In the genomic region with DNA sequence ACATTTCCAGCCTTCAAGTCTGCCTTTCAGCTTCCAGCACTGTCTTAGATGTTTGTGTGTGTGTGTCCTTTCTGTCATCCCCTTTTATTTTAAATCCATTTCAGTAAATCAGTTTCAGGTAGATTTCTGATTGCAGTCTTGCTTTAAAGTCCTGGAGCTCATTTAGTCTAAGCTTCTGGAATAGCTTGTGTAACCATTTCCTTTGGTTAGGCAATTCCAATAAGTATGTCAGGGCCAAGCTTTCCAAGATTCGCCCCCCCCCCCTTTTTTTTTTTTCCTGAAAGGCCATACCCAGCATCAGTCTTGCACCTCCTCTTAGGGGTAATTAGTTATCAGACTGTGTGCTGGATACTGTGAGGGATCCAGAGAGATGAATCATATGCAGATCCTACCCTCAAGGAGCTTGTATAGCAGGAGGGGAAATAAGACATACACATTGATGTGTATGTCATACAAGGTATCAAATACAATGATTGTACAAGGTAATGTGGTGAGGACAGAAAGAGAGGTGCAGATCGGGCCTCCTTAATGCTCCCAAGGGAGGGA, we compare ENCODE assay signal across 28 cellular contexts. TPM values are rescaled to one million over a fixed set of nuclear protein-coding genes. Genes with fewer than 3 reads are reported as not detected.
DNase-seq lines count a peak whose midpoint lies in the region; ATAC-seq, FAIRE-seq and TF ChIP-seq lines count a peak whose summit lies in the region.
"Had no signal": no experiment of that assay in that cellular context is flagged by ENCODE, and none has a peak within 500 bp of the region (broad histone marks: within the 10 kb centered on the region; RNA-seq: fewer than 3 reads in every experiment).

No MANE protein-coding gene starts in this region.

- FAIRE-seq in frontal cortex (lab: Jason Lieb, UNC), result no peak
- FAIRE-seq: GM12891, HepG2 had no signal

- H3K4me1 Mint-ChIP-seq in activated T-helper 17 cell treated with anti-CD3 and anti-CD28 coated beads, Interleukin-2, amount 50 U/mL, for 72 hours, result peaks cover 28% of the 10 kb centered on the region
- H3K4me1 Mint-ChIP-seq in stimulated activated naive B cell treated with anti-CD40 and anti-IgM and Interleukin-4, amounts not matched to agents 10 μg/mL and 1 μg/mL and 100 μg/mL, for 72 hours, result peaks cover 24 to 61% of the 10 kb centered on the region in 2 donors

- H3K36me3 ChIP-seq in heart right ventricle (peaks cover 0 to 9% (median 0%) of the 10 kb centered on the region in 9 donors), H7 (replicated peaks; ENCODE audit: control insufficient read depth, insufficient read depth, low read length) (no peaks in the 10 kb centered on the region)
- H3K36me3 ChIP-seq: brain microvascular endothelial cell had no signal

- ATAC-seq in right cardiac atrium (no peak), heart right ventricle (no peak), foreskin keratinocyte (no peak)
- ATAC-seq in activated T-helper 17 cell treated with anti-CD3 and anti-CD28 coated beads, Interleukin-2, amount 50 U/mL, for 72 hours (replicated peaks), result peak; percentile 73
- no peak for ATAC-seq in stimulated activated naive B cell treated with anti-CD40 and anti-IgM and Interleukin-4, amounts not matched to agents 10 μg/mL and 1 μg/mL and 100 μg/mL, for 72 hours (replicated peaks)
- ATAC-seq: heart left ventricle; HepG2; naive thymus-derived CD4-positive, alpha-beta T cell; T-helper 17 cell had no signal

- H3K9me3 Mint-ChIP-seq in activated T-helper 17 cell treated with anti-CD3 and anti-CD28 coated beads, Interleukin-2, amount 50 U/mL, for 72 hours, result no peaks in the 10 kb centered on the region
- H3K9me3 Mint-ChIP-seq in stimulated activated naive B cell treated with anti-CD40 and anti-IgM and Interleukin-4, amounts not matched to agents 10 μg/mL and 1 μg/mL and 100 μg/mL, for 72 hours, result no peaks in the 10 kb centered on the region

- H3K4me1 ChIP-seq in right cardiac atrium (ENCODE audit: control insufficient read depth, insufficient read depth, low read length), result peaks cover 1% of the 10 kb centered on the region
- H3K4me1 ChIP-seq in heart right ventricle, result peaks cover 5 to 82% (median 53%) of the 10 kb centered on the region in 9 donors
- H3K4me1 ChIP-seq in foreskin keratinocyte, result peaks cover 13% of the 10 kb centered on the region
- H3K4me1 ChIP-seq: testis had no signal

- no peak for TF ChIP-seq CTCF in heart right ventricle (IDR thresholded peaks at IDR 0.05)
- TF ChIP-seq CTCF in foreskin keratinocyte (conservative IDR thresholded peaks at IDR 0.05), result no peak

- H3K9me3 ChIP-seq in right cardiac atrium (ENCODE audit: control insufficient read depth, low read length) (no peaks in the 10 kb centered on the region), heart right ventricle (peaks cover 0 to 10% (median 0%) of the 10 kb centered on the region in 11 donors)
- H3K9me3 ChIP-seq: HAP-1, SK-N-SH, testis had no signal

- no peak overlapping the region for H3K4me3 Mint-ChIP-seq in activated T-helper 17 cell treated with anti-CD3 and anti-CD28 coated beads, Interleukin-2, amount 50 U/mL, for 72 hours
- H3K4me3 Mint-ChIP-seq in stimulated activated naive B cell treated with anti-CD40 and anti-IgM and Interleukin-4, amounts not matched to agents 10 μg/mL and 1 μg/mL and 100 μg/mL, for 72 hours, result no peak overlapping the region
- H3K4me3 Mint-ChIP-seq: T-helper 17 cell had no signal

- intact Hi-C loops in right cardiac atrium (cut with DNase I), result no loop called here
- intact Hi-C loops in heart right ventricle (cut with DNase I), result no loop called here

- peaks cover 15% of the 10 kb centered on the region for H3K36me3 Mint-ChIP-seq in activated T-helper 17 cell treated with anti-CD3 and anti-CD28 coated beads, Interleukin-2, amount 50 U/mL, for 72 hours (ENCODE audit: low read depth)
- peaks cover 12 to 20% of the 10 kb centered on the region in 2 donors for H3K36me3 Mint-ChIP-seq in stimulated activated naive B cell treated with anti-CD40 and anti-IgM and Interleukin-4, amounts not matched to agents 10 μg/mL and 1 μg/mL and 100 μg/mL, for 72 hours

- H3K27ac ChIP-seq in right cardiac atrium (ENCODE audit: low read length), result peak overlapping the region; percentile 4
- H3K27ac ChIP-seq in heart right ventricle, result peak overlapping the region in 1 of 10 donors; percentile 6
- H3K27ac ChIP-seq in foreskin keratinocyte, result no peak overlapping the region
- H3K27ac ChIP-seq: brain microvascular endothelial cell, coronary artery, heart left ventricle, testis had no signal

- no peaks in the 10 kb centered on the region for H3K27me3 ChIP-seq in right cardiac atrium (ENCODE audit: control insufficient read depth, insufficient read depth)
- no peaks in the 10 kb centered on the region for H3K27me3 ChIP-seq in heart right ventricle
- H3K27me3 ChIP-seq in foreskin keratinocyte, result no peaks in the 10 kb centered on the region
- no peaks in the 10 kb centered on the region for H3K27me3 ChIP-seq in H7 (ENCODE audit: control insufficient read depth, insufficient read depth, low read length)
- H3K27me3 ChIP-seq: brain microvascular endothelial cell, heart left ventricle, testis had no signal

- 81% methylated on average over 2 of the region's 2 CpGs for WGBS in right cardiac atrium
- 79 to 87% methylated on average over 2 of the region's 2 CpGs for WGBS in heart right ventricle, 2 donors

- H3K27ac Mint-ChIP-seq in activated T-helper 17 cell treated with anti-CD3 and anti-CD28 coated beads, Interleukin-2, amount 50 U/mL, for 72 hours, result no peak overlapping the region
- H3K27ac Mint-ChIP-seq in stimulated activated naive B cell treated with anti-CD40 and anti-IgM and Interleukin-4, amounts not matched to agents 10 μg/mL and 1 μg/mL and 100 μg/mL, for 72 hours, result peak overlapping the region; percentile 16
- H3K27ac Mint-ChIP-seq: T-helper 17 cell had no signal

- DNase-seq in right cardiac atrium (no peak), heart right ventricle (no peak), foreskin keratinocyte (peak; percentile 11 to 56), frontal cortex (ENCODE audit: low spot score in 2 of 2) (no peak), DMS79 (lab: John Stamatoyannopoulos, UW) (no peak), H7 (no peak)
- DNase-seq in stimulated activated naive B cell treated with anti-CD40 and anti-IgM and Interleukin-4, amounts not matched to agents 10 μg/mL and 1 μg/mL and 100 μg/mL, for 72 hours, result no peak
- DNase-seq: activated CD8-positive, alpha-beta memory T cell treated with anti-CD3 and anti-CD28 coated beads, Interleukin-2, amount 50 U/mL, for 48 hours; brain microvascular endothelial cell; COR-L47; DND-41; heart left ventricle; naive thymus-derived CD4-positive, alpha-beta T cell; NCI-H1092 treated with DMSO at 0.1 percent for 48 hours; NCI-H1930; NCI-H2227 treated with DMSO at 0.1 percent for 48 hours; occipital lobe; RPMI8226; SK-N-SH; stimulated activated CD4-positive, alpha-beta T cell treated with anti-CD3 and anti-CD28 coated beads, Interleukin-2, amount 100 ng/mL, for 24 hours; T-helper 17 cell; testis had no signal

- H3K4me3 ChIP-seq in right cardiac atrium (ENCODE audit: low read length) (no peak overlapping the region), heart right ventricle (no peak overlapping the region), H7 (ENCODE audit: insufficient read depth, low read depth, low read length) (no peak overlapping the region)
- H3K4me3 ChIP-seq: coronary artery, HAP-1, heart left ventricle, smooth muscle cell, testis had no signal

- H3K27me3 Mint-ChIP-seq in activated T-helper 17 cell treated with anti-CD3 and anti-CD28 coated beads, Interleukin-2, amount 50 U/mL, for 72 hours, result no peaks in the 10 kb centered on the region
- no peaks in the 10 kb centered on the region for H3K27me3 Mint-ChIP-seq in stimulated activated naive B cell treated with anti-CD40 and anti-IgM and Interleukin-4, amounts not matched to agents 10 μg/mL and 1 μg/mL and 100 μg/mL, for 72 hours
- H3K27me3 Mint-ChIP-seq: naive thymus-derived CD4-positive, alpha-beta T cell; T-helper 17 cell had no signal

RNA-seq across cellular contexts. Expression of a gene that starts 41.3 kb away (rescaled TPM):
- total RNA-seq in right cardiac atrium (10 to 100 TPM; 70.6 to 82.6 (median 78.9) TPM), heart right ventricle (10 to 100 TPM; 56.1 to 84.7 (median 73.1) TPM), foreskin keratinocyte (26.2 and 29.3 TPM in 2 replicates), frontal cortex (31.8 TPM)
- polyA plus RNA-seq in right cardiac atrium (63.6 TPM), heart right ventricle (10 to 100 TPM; 49.9 to 55.8 TPM), foreskin keratinocyte (31.2 and 33.2 TPM in 2 replicates)
- total RNA-seq in activated T-helper 17 cell treated with anti-CD3 and anti-CD28 coated beads, Interleukin-2, amount 50 U/mL, for 72 hours, result 10 to 100 TPM; 61.2 to 65.2 TPM
- total RNA-seq in H7 (2014; rRNA removed; shearing (Covaris generic)), result 43.3 and 51.0 TPM in 2 replicates

RNA-seq across cellular contexts. Expression of a gene that starts 50.8 kb away (rescaled TPM):
- total RNA-seq in right cardiac atrium (1 to 10 TPM in 2 of 4 donors, under 1 TPM in 2; 0.71 to 1.8 (median 1.00) TPM), heart right ventricle (1 to 10 TPM; 1.2 to 3.4 (median 2.1) TPM), foreskin keratinocyte (not detected in 2 replicates), frontal cortex (1.2 TPM)
- polyA plus RNA-seq in right cardiac atrium (0.88 TPM), heart right ventricle (1 to 10 TPM; 1.0 to 3.4 TPM), foreskin keratinocyte (0.03 TPM in 2 replicates)
- 1 to 10 TPM in 1 of 2 donors, under 1 TPM in 1; 0.45 to 1.5 TPM for total RNA-seq in activated T-helper 17 cell treated with anti-CD3 and anti-CD28 coated beads, Interleukin-2, amount 50 U/mL, for 72 hours
- total RNA-seq in H7 (2014; rRNA removed; shearing (Covaris generic)), result 1.5 and 2.7 TPM in 2 replicates
- total RNA-seq: smooth muscle cell had no signal

Comparison
In these comparisons a context has a peak if more than half of its experiments do, and no peak if none do; other contexts are left out.
1. DNase-seq: peak in foreskin keratinocyte (2 of 2); none in right cardiac atrium (0 of 3), heart right ventricle (0 of 2), stimulated activated naive B cell treated with anti-CD40 and anti-IgM and Interleukin-4, amounts not matched to agents 10 μg/mL and 1 μg/mL and 100 μg/mL, for 72 hours (single experiment), frontal cortex (0 of 2), DMS79 (single experiment) and H7 (single experiment).